8 cellular contexts compared by ENCODE assay signal in the genomic region with DNA sequence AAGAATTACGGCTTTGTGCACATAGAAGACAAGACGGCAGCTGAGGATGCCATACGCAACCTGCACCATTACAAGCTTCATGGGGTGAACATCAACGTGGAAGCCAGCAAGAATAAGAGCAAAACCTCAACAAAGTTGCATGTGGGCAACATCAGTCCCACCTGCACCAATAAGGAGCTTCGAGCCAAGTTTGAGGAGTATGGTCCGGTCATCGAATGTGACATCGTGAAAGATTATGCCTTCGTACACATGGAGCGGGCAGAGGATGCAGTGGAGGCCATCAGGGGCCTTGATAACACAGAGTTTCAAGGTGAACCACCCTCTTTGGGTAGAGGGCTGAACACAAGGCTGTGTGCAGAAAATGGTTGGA. TPM values are rescaled to one million over a fixed set of nuclear protein-coding genes. Genes with fewer than 3 reads are reported as not detected.
DNase-seq lines count a peak whose midpoint lies in the region; ATAC-seq, FAIRE-seq and TF ChIP-seq lines count a peak whose summit lies in the region.
"Not testable (repeated sequence)": the region's sequence is repeated elsewhere in the genome, so short reads cannot be mapped to it uniquely, and the experiment has no call there.

No MANE protein-coding gene starts in this region.

- not testable (repeated sequence) for FAIRE-seq in astrocyte (lab: Jason Lieb, UNC); kidney (lab: Jason Lieb, UNC)

- not testable (repeated sequence) for TF ChIP-seq POLR2A in ovary (IDR thresholded peaks at IDR 0.05); tibial nerve (IDR thresholded peaks at IDR 0.05)

- peak overlapping the region; percentile 98 for H3K4me3 Mint-ChIP-seq in CD8-positive, alpha-beta T cell
- peak overlapping the region; percentile 99 for H3K4me3 Mint-ChIP-seq in astrocyte (ENCODE audit: unreplicated experiment)

- not testable (repeated sequence) for H3K27me3 ChIP-seq in CD8-positive, alpha-beta T cell (ENCODE audit: insufficient read depth, low read length); KMS-11 (ENCODE audit: insufficient read depth, low read depth); WERI-Rb-1 (ENCODE audit: insufficient read depth, low read depth, severe bottlenecking); astrocyte (ENCODE audit: insufficient read depth, low read length); ovary; tibial nerve

- CTCF ChIA-PET in CD8-positive, alpha-beta T cell (lab: Charles Lee): interaction anchor here (1.1 to 2.2 kb wide), 2 partner anchors 10 to 38 kb away, joined by 4 to 6 read pairs; a partner anchor contains a TSS

- POLR2A ChIA-PET in CD8-positive, alpha-beta T cell (lab: Charles Lee): interaction anchor here (2.5 to 11.7 kb wide), 6 partner anchors 11 to 45 kb away, joined by 15 to 127 read pairs (median 26); a partner anchor contains a TSS

- H3K4me1 Mint-ChIP-seq in CD8-positive, alpha-beta T cell (ENCODE audit: low read depth): peaks cover 72% of the 10 kb centered on the region
- peaks cover 38% of the 10 kb centered on the region for H3K4me1 Mint-ChIP-seq in astrocyte (ENCODE audit: low read depth, unreplicated experiment)

- not testable (repeated sequence) for H3K27me3 Mint-ChIP-seq in CD8-positive, alpha-beta T cell (ENCODE audit: low read depth); astrocyte (ENCODE audit: low read depth, unreplicated experiment)

- H3K36me3 ChIP-seq in CD8-positive, alpha-beta T cell (ENCODE audit: insufficient read depth, low read length): peaks cover 42% of the 10 kb centered on the region
- H3K36me3 ChIP-seq in KMS-11 (ENCODE audit: insufficient read depth) (peaks cover 34% of the 10 kb centered on the region; the same call in 1 of the 2 replicates), WERI-Rb-1 (peaks cover 82% of the 10 kb centered on the region), astrocyte (ENCODE audit: insufficient read depth, low read length) (peaks cover 41% of the 10 kb centered on the region), kidney (ENCODE audit: control insufficient read depth in 1 of 2, insufficient read depth in 2 of 2, low read length in 2 of 2) (peaks cover 14 to 26% of the 10 kb centered on the region in 2 donors), tibial nerve (peaks cover 0 to 37% (median 20%) of the 10 kb centered on the region in 3 donors)
- not testable (repeated sequence) for H3K36me3 ChIP-seq in ovary

- TF ChIP-seq EP300 in ovary (IDR thresholded peaks at IDR 0.05); tibial nerve (IDR thresholded peaks at IDR 0.05): not testable (repeated sequence)

- WGBS in ovary, 3 donors: 24 to 46% (median 31%) methylated on average over 9 to 10 of the region's 10 CpGs
- WGBS in tibial nerve, 2 donors: 55% methylated on average over 10 of the region's 10 CpGs

- H3K4me3 ChIP-seq in CD8-positive, alpha-beta T cell (ENCODE audit: low read depth, low read length): peak overlapping the region; percentile 88
- H3K4me3 ChIP-seq in KMS-11 (IDR thresholded peaks at IDR 0.05; ENCODE audit: insufficient read depth, low read depth, low read length): not testable (repeated sequence)
- peak overlapping the region; percentile 99 for H3K4me3 ChIP-seq in WERI-Rb-1 (ENCODE audit: low read depth, low read length)
- peak overlapping the region; percentile 89 for H3K4me3 ChIP-seq in astrocyte (ENCODE audit: insufficient read depth, low read depth, low read length)
- peak overlapping the region; percentile 95 for H3K4me3 ChIP-seq in epithelial cell of esophagus (ENCODE audit: low read length)
- H3K4me3 ChIP-seq in kidney (ENCODE audit: low read length in 2 of 2): peak overlapping the region; percentile 89 to 95
- peak overlapping the region; percentile 87 for H3K4me3 ChIP-seq in ovary
- peak overlapping the region in 3 of 4 donors; percentile 75 to 91 (median 84) for H3K4me3 ChIP-seq in tibial nerve

- not testable (repeated sequence) for ATAC-seq in CD8-positive, alpha-beta T cell

- intact Hi-C loops in CD8-positive, alpha-beta T cell (cut with DNase I, micrococcal nuclease): loop anchor here in 1 of 2 experiments (5.0 to 10.0 kb wide), 3 partner anchors 62 to 325 kb away; a partner anchor contains a TSS
- intact Hi-C loops in kidney (cut with DNase I); ovary (cut with DNase I): not testable (repeated sequence)

- not testable (repeated sequence) for DNase-seq in CD8-positive, alpha-beta T cell; WERI-Rb-1; astrocyte (ENCODE audit: low read depth); epithelial cell of esophagus (ENCODE audit: low read depth); kidney; ovary; tibial nerve (ENCODE audit: low spot score in 2 of 2)

- not testable (repeated sequence) for H3K9me3 Mint-ChIP-seq in CD8-positive, alpha-beta T cell; astrocyte (ENCODE audit: unreplicated experiment)

- not testable (repeated sequence) for TF ChIP-seq CTCF in CD8-positive, alpha-beta T cell (IDR thresholded peaks at IDR 0.05); KMS-11 (conservative IDR thresholded peaks at IDR 0.05; ENCODE audit: low read depth, low read length); WERI-Rb-1 (IDR thresholded peaks at IDR 0.05; ENCODE audit: low read depth, low read length); astrocyte (IDR thresholded peaks at IDR 0.05; ENCODE audit: insufficient read depth, low read depth, low read length); epithelial cell of esophagus (IDR thresholded peaks at IDR 0.05; ENCODE audit: insufficient read depth, low read depth, low read length, missing control alignments); kidney (IDR thresholded peaks at IDR 0.05; ENCODE audit: borderline replicate concordance, extremely low read depth, insufficient read depth); ovary (IDR thresholded peaks at IDR 0.05); tibial nerve (IDR thresholded peaks at IDR 0.05)

- H3K9me3 ChIP-seq in CD8-positive, alpha-beta T cell (ENCODE audit: low read length); WERI-Rb-1 (ENCODE audit: severe bottlenecking); astrocyte (ENCODE audit: insufficient read depth, low read depth, low read length); kidney (ENCODE audit: control insufficient read depth in 1 of 2, low read length in 2 of 2); ovary; tibial nerve: not testable (repeated sequence)

- H3K36me3 Mint-ChIP-seq in CD8-positive, alpha-beta T cell: peaks cover 69% of the 10 kb centered on the region
- peaks cover 22% of the 10 kb centered on the region for H3K36me3 Mint-ChIP-seq in astrocyte (ENCODE audit: low read depth, unreplicated experiment)

- H2AFZ ChIP-seq in KMS-11 (ENCODE audit: low read depth); astrocyte (ENCODE audit: low read depth, low read length): not testable (repeated sequence)

- H3K4me1 ChIP-seq in CD8-positive, alpha-beta T cell (ENCODE audit: insufficient read depth, low read length): peaks cover 67% of the 10 kb centered on the region
- H3K4me1 ChIP-seq in KMS-11 (ENCODE audit: low read depth, poor library complexity, severe bottlenecking): peaks cover 47% of the 10 kb centered on the region
- H3K4me1 ChIP-seq in astrocyte (ENCODE audit: insufficient read depth, low read length): peaks cover 48% of the 10 kb centered on the region
- peaks cover 33 to 44% of the 10 kb centered on the region in 2 donors for H3K4me1 ChIP-seq in kidney (ENCODE audit: control insufficient read depth in 1 of 2, insufficient read depth in 1 of 2, low read depth in 1 of 2, low read length in 2 of 2)
- H3K4me1 ChIP-seq in ovary (ENCODE audit: insufficient read depth): peaks cover 18% of the 10 kb centered on the region
- H3K4me1 ChIP-seq in tibial nerve: peaks cover 7 to 71% (median 54%) of the 10 kb centered on the region in 4 donors

- peak overlapping the region; percentile 89 for H3K27ac ChIP-seq in CD8-positive, alpha-beta T cell (ENCODE audit: low read depth, low read length)
- H3K27ac ChIP-seq in KMS-11; kidney (ENCODE audit: low read depth in 2 of 2, low read length in 2 of 2); ovary: not testable (repeated sequence)
- H3K27ac ChIP-seq in WERI-Rb-1 (peak overlapping the region; percentile 95; the same call in 1 of the 2 replicates), astrocyte (ENCODE audit: low read depth, low read length) (peak overlapping the region; percentile 88), tibial nerve (peak overlapping the region in 2 of 4 donors; percentile 87 to 91)

- H3K79me2 ChIP-seq in KMS-11 (ENCODE audit: insufficient read depth, low read depth): peaks cover 95% of the 10 kb centered on the region
- H3K79me2 ChIP-seq in astrocyte (ENCODE audit: insufficient read depth, low read length): peaks cover 95% of the 10 kb centered on the region

- peak overlapping the region; percentile 71 for H3K4me2 ChIP-seq in KMS-11
- H3K4me2 ChIP-seq in astrocyte (ENCODE audit: low read length): peak overlapping the region; percentile 96

- H4K20me1 ChIP-seq in KMS-11 (ENCODE audit: insufficient read depth) (peaks cover 47% of the 10 kb centered on the region), astrocyte (ENCODE audit: insufficient read depth, low read length) (peaks cover 82% of the 10 kb centered on the region)

- not testable (repeated sequence) for H3K9ac ChIP-seq in KMS-11
- H3K9ac ChIP-seq in astrocyte (ENCODE audit: low read length): peak overlapping the region; percentile 92
- H3K9ac ChIP-seq in kidney (ENCODE audit: low read length in 2 of 2): peak overlapping the region; percentile 43 to 97

- peak overlapping the region; percentile 97 for H3K27ac Mint-ChIP-seq in CD8-positive, alpha-beta T cell
- peak overlapping the region; percentile 15 for H3K27ac Mint-ChIP-seq in astrocyte (ENCODE audit: unreplicated experiment)

RNA-seq across cellular contexts. Expression of a gene that starts 1.3 kb away (rescaled TPM):
- total RNA-seq in CD8-positive, alpha-beta T cell: 100 to 1,000 TPM; 183 to 191 TPM
- total RNA-seq in astrocyte (151 and 153 TPM in 2 replicates), kidney (125 TPM), ovary (100 to 1,000 TPM in 5 of 7 donors, 10 to 100 TPM in 2; 64.0 to 142 (median 121) TPM), tibial nerve (10 to 100 TPM; 53.5 to 83.9 (median 57.2) TPM)
- polyA plus RNA-seq in kidney (ENCODE audit: insufficient read depth, low read depth, low replicate concordance) (168 TPM), ovary (100 to 1,000 TPM; 117 to 177 TPM)

RNA-seq across cellular contexts. Expression of a gene that starts 23.4 kb away (rescaled TPM):
- 100 to 1,000 TPM; 198 to 213 TPM for total RNA-seq in CD8-positive, alpha-beta T cell
- 47.6 and 59.7 TPM in 2 replicates for total RNA-seq in astrocyte
- 80.6 TPM for total RNA-seq in kidney
- polyA plus RNA-seq in kidney (ENCODE audit: insufficient read depth, low read depth, low replicate concordance): 35.9 TPM
- 10 to 100 TPM; 36.5 to 89.6 (median 71.9) TPM for total RNA-seq in ovary
- polyA plus RNA-seq in ovary: 10 to 100 TPM; 28.9 to 35.4 TPM
- 10 to 100 TPM; 42.4 to 72.6 (median 61.5) TPM for total RNA-seq in tibial nerve

RNA-seq across cellular contexts. Expression of a gene that starts 37.9 kb away (rescaled TPM):
- total RNA-seq in CD8-positive, alpha-beta T cell: 1 to 10 TPM; 5.4 to 5.6 TPM
- total RNA-seq in astrocyte: 17.3 and 20.3 TPM in 2 replicates
- total RNA-seq in kidney: 18.2 TPM
- 20.8 TPM for polyA plus RNA-seq in kidney (ENCODE audit: insufficient read depth, low read depth, low replicate concordance)
- 10 to 100 TPM; 16.1 to 34.4 (median 27.6) TPM for total RNA-seq in ovary
- 10 to 100 TPM; 33.8 to 46.2 TPM for polyA plus RNA-seq in ovary
- 10 to 100 TPM in 3 of 4 donors, 1 to 10 TPM in 1; 7.1 to 15.9 (median 12.2) TPM for total RNA-seq in tibial nerve

RNA-seq across cellular contexts. Expression of a gene that starts 46.8 kb away (rescaled TPM):
- 10 to 100 TPM; 30.0 to 32.3 TPM for total RNA-seq in CD8-positive, alpha-beta T cell
- total RNA-seq in astrocyte (23.1 and 23.2 TPM in 2 replicates), kidney (40.7 TPM), ovary (10 to 100 TPM; 27.7 to 53.1 (median 49.1) TPM), tibial nerve (10 to 100 TPM; 33.4 to 54.0 (median 48.6) TPM)
- polyA plus RNA-seq in kidney (ENCODE audit: insufficient read depth, low read depth, low replicate concordance) (78.7 TPM), ovary (10 to 100 TPM; 15.7 to 55.0 TPM)

RNA-seq across cellular contexts. Expression of a gene that starts 46.9 kb away (rescaled TPM):
- total RNA-seq in CD8-positive, alpha-beta T cell: under 1 TPM; 0.53 to 0.65 TPM
- 0.31 and 0.34 TPM in 2 replicates for total RNA-seq in astrocyte
- total RNA-seq in kidney: 1.0 TPM
- 0.13 TPM for polyA plus RNA-seq in kidney (ENCODE audit: insufficient read depth, low read depth, low replicate concordance)
- under 1 TPM; 0.33 to 0.60 (median 0.46) TPM for total RNA-seq in ovary
- polyA plus RNA-seq in ovary: under 1 TPM; 0.13 to 0.20 TPM
- total RNA-seq in tibial nerve: 1 to 10 TPM in 1 of 4 donors, under 1 TPM in 2, not detected in 1; 0.21 to 1.1 (median 0.30) TPM
